In the genomic region with DNA sequence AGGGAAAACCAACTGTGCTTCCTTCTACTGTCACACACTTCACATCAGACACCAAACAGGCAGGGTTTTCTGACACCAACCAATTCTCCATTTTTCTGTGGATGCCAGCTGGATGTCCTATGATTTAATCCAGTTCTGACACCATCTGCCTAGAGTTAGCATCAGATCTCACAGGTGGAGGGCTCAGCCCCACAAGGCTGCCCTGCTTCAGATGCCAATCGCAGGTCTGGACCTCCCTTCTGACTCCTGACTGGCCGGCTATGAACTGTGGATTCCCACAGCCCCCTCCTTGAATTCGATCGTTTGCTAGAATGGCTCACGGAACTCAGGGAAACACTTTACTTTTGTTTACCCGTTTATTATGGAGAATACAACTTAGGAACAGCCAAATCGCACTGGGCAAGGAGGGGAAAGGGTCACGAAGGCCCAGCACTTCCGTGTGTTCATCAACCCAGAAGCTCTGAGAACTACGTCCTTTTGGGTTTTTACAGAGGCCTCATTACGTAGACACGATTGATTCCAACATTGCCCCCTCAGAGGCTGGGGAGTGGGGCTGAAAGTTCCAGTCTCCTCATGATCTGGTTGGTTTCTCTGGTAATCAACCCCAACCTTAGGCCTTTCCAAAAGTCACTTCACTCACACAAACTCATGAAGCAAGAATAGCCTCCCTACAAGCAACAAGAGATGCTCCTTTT, we compare ENCODE assay signal across 2 cellular contexts.
TF ChIP-seq lines count a peak whose summit lies in the region.

No MANE protein-coding gene starts in this region.

TF ChIP-seq in HepG2, 621 proteins besides CTCF, POLR2A, EP300 and RAD21:
- TF ChIP-seq, protein P1, sequence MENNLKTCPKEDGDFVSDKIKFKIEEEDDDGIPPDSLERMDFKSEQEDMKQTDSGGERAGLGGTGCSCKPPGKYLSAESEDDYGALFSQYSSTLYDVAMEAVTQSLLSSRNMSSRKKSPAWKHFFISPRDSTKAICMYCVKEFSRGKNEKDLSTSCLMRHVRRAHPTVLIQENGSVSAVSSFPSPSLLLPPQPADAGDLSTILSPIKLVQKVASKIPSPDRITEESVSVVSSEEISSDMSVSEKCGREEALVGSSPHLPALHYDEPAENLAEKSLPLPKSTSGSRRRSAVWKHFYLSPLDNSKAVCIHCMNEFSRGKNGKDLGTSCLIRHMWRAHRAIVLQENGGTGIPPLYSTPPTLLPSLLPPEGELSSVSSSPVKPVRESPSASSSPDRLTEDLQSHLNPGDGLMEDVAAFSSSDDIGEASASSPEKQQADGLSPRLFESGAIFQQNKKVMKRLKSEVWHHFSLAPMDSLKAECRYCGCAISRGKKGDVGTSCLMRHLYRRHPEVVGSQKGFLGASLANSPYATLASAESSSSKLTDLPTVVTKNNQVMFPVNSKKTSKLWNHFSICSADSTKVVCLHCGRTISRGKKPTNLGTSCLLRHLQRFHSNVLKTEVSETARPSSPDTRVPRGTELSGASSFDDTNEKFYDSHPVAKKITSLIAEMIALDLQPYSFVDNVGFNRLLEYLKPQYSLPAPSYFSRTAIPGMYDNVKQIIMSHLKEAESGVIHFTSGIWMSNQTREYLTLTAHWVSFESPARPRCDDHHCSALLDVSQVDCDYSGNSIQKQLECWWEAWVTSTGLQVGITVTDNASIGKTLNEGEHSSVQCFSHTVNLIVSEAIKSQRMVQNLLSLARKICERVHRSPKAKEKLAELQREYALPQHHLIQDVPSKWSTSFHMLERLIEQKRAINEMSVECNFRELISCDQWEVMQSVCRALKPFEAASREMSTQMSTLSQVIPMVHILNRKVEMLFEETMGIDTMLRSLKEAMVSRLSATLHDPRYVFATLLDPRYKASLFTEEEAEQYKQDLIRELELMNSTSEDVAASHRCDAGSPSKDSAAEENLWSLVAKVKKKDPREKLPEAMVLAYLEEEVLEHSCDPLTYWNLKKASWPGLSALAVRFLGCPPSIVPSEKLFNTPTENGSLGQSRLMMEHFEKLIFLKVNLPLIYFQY (CRISPR knock-in tag; IDR thresholded peaks at IDR 0.05; ENCODE audit: borderline replicate concordance), result no peak
- TF ChIP-seq, protein P2, sequence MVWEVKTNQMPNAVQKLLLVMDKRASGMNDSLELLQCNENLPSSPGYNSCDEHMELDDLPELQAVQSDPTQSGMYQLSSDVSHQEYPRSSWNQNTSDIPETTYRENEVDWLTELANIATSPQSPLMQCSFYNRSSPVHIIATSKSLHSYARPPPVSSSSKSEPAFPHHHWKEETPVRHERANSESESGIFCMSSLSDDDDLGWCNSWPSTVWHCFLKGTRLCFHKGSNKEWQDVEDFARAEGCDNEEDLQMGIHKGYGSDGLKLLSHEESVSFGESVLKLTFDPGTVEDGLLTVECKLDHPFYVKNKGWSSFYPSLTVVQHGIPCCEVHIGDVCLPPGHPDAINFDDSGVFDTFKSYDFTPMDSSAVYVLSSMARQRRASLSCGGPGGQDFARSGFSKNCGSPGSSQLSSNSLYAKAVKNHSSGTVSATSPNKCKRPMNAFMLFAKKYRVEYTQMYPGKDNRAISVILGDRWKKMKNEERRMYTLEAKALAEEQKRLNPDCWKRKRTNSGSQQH (CRISPR knock-in tag; IDR thresholded peaks at IDR 0.05; ENCODE audit: low read depth), result no peak
- 0 out of 2 replicates have a peak, but pooled peaks have one; percentile 39 for TF ChIP-seq ZNF605 (CRISPR knock-in tag; IDR thresholded peaks at IDR 0.05)
- TF ChIP-seq ZNF83 (CRISPR knock-in tag; IDR thresholded peaks at IDR 0.05; ENCODE audit: borderline replicate concordance), result no peak
TF ChIP-seq in HepG2: peak in this region for 1.

TF ChIP-seq in WTC11, 78 proteins besides CTCF, POLR2A, EP300 and RAD21:
- TF ChIP-seq, protein P3, sequence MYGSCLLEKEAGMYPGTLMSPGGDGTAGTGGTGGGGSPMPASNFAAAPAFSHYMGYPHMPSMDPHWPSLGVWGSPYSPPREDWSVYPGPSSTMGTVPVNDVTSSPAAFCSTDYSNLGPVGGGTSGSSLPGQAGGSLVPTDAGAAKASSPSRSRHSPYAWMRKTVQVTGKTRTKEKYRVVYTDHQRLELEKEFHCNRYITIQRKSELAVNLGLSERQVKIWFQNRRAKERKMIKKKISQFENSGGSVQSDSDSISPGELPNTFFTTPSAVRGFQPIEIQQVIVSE (CRISPR knock-in tag; IDR thresholded peaks at IDR 0.05; ENCODE audit: borderline replicate concordance), result no peak
- TF ChIP-seq NFATC4 (CRISPR knock-in tag; IDR thresholded peaks at IDR 0.05) (no peak), EMX1 (CRISPR knock-in tag; IDR thresholded peaks at IDR 0.05) (no peak), FOXK1 (CRISPR knock-in tag; IDR thresholded peaks at IDR 0.05) (no peak)
- TF ChIP-seq, protein P4, sequence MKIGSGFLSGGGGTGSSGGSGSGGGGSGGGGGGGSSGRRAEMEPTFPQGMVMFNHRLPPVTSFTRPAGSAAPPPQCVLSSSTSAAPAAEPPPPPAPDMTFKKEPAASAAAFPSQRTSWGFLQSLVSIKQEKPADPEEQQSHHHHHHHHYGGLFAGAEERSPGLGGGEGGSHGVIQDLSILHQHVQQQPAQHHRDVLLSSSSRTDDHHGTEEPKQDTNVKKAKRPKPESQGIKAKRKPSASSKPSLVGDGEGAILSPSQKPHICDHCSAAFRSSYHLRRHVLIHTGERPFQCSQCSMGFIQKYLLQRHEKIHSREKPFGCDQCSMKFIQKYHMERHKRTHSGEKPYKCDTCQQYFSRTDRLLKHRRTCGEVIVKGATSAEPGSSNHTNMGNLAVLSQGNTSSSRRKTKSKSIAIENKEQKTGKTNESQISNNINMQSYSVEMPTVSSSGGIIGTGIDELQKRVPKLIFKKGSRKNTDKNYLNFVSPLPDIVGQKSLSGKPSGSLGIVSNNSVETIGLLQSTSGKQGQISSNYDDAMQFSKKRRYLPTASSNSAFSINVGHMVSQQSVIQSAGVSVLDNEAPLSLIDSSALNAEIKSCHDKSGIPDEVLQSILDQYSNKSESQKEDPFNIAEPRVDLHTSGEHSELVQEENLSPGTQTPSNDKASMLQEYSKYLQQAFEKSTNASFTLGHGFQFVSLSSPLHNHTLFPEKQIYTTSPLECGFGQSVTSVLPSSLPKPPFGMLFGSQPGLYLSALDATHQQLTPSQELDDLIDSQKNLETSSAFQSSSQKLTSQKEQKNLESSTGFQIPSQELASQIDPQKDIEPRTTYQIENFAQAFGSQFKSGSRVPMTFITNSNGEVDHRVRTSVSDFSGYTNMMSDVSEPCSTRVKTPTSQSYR (CRISPR knock-in tag; IDR thresholded peaks at IDR 0.05), result no peak
